Comparison of ENCODE assay signal across 8 cellular contexts in the genomic region with DNA sequence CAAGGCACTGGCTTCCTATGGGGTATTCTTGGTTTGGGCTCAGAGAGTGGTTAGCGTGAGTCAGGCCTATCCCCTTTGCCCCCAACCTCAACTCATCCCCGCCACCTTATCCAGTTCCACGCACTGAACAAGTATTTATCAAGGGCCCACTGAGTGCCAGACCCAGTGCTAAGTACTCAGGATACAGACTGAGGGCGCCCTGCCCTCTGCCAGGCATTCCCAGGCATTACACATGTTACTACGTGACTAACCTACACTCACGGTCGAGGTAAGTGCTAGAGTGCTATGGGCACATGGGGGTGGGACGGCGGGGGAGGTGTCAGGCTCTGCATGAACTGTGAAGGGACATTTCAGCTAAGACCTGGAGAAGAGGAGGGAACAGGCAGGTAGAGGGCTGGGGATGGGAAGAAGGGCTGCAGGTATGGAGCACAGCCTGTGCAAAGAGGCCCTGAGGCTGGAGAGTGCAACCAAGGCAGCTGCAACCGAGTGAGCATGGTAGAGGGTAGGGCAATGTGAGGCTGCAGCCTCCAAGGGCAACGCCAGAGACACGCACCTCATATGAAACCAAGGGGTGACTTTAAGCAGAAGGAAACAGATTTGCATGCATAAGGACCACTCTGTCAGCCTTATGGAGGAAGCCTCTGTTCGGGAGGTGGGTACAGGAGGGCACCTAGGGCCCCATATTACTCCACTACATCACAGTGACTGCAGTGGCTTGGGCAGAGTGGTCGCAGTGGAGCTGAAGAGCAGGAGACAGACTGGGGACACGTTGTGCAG. TPM values are rescaled to one million over a fixed set of nuclear protein-coding genes. Genes with fewer than 3 reads are reported as not detected.
DNase-seq lines count a peak whose midpoint lies in the region; ATAC-seq, FAIRE-seq and TF ChIP-seq lines count a peak whose summit lies in the region.

No MANE protein-coding gene starts in this region.

- no peak overlapping the region for H3K27ac ChIP-seq in A549
- no peak overlapping the region for H3K27ac ChIP-seq in prostate gland

- H3K4me3 Mint-ChIP-seq in effector memory CD8-positive, alpha-beta T cell, result no peak overlapping the region

- WGBS in A549 (ENCODE audit: missing lambda C conversion rate), result 59% methylated on average over 14 of the region's 15 CpGs
- 77% methylated on average over 15 of the region's 15 CpGs for WGBS in prostate gland

- no peaks in the 10 kb centered on the region for H3K9me3 ChIP-seq in A549
- no peaks in the 10 kb centered on the region for H3K9me3 ChIP-seq in prostate gland

- FAIRE-seq in A549 (lab: Jason Lieb, UNC), result no peak

- peaks cover 6% of the 10 kb centered on the region for H3K36me3 Mint-ChIP-seq in effector memory CD8-positive, alpha-beta T cell (ENCODE audit: insufficient read depth)

- CTCF ChIA-PET in A549 (lab: Yijun Ruan, JAX), result interaction anchor here (0.9 to 2.1 kb wide), 7 partner anchors 10 to 656 kb away, joined by 3 to 12 read pairs (median 3); no protein-coding TSS in a partner anchor

- intact Hi-C loops in prostate gland (cut with DNase I), result no loop called here

- H3K4me2 ChIP-seq in A549, result no peak overlapping the region

- no peak; the same call in 2 of the 3 replicates for TF ChIP-seq CTCF in A549 (IDR thresholded peaks at IDR 0.05)
- TF ChIP-seq CTCF in GM12873 (IDR thresholded peaks at IDR 0.05; ENCODE audit: insufficient read depth, low read depth, low read length, missing control alignments), result peak; percentile 50
- TF ChIP-seq CTCF in prostate gland (IDR thresholded peaks at IDR 0.05), result peak in 2 of 4 experiments; percentile 28 to 30

- TF ChIP-seq POLR2A in A549 (IDR thresholded peaks at IDR 0.05; ENCODE audit: low read length) (no peak), prostate gland (IDR thresholded peaks at IDR 0.05) (no peak)

- H3K4me1 ChIP-seq in A549 (no peaks in the 10 kb centered on the region), prostate gland (replicated peaks) (no peaks in the 10 kb centered on the region)

- peak; percentile 44 to 53; a peak in 4 of 5 replicates for TF ChIP-seq RAD21 in A549 (conservative IDR thresholded peaks at IDR 0.05 in 1 of 2, IDR thresholded peaks at IDR 0.05 in 1 of 2)

- H3K27me3 Mint-ChIP-seq in effector memory CD8-positive, alpha-beta T cell, result no peaks in the 10 kb centered on the region

- no peaks in the 10 kb centered on the region for H3K27me3 ChIP-seq in prostate gland (replicated peaks; ENCODE audit: insufficient read depth)

- H3K4me3 ChIP-seq in A549, result no peak overlapping the region
- H3K4me3 ChIP-seq in prostate gland, result no peak overlapping the region

- H3K36me3 ChIP-seq in prostate gland, result no peaks in the 10 kb centered on the region

- POLR2A ChIA-PET in A549 (lab: Yijun Ruan, JAX), result interaction anchor here (1.0 kb wide), 1 partner anchor 328 kb away, joined by 6 read pairs; a partner anchor contains a TSS

- peaks cover 4 to 11% of the 10 kb centered on the region in 2 donors for H3K4me1 Mint-ChIP-seq in effector memory CD8-positive, alpha-beta T cell (ENCODE audit: low read depth in 2 of 2)

- H3K27ac Mint-ChIP-seq in effector memory CD8-positive, alpha-beta T cell, result peak overlapping the region; percentile 13 to 68

- H3K9me3 Mint-ChIP-seq in effector memory CD8-positive, alpha-beta T cell, result no peaks in the 10 kb centered on the region

- TF ChIP-seq EP300 in A549 (IDR thresholded peaks at IDR 0.05), result no peak

- DNase-seq in A549 (ENCODE audit: low read depth in 1 of 2, low spot score in 1 of 2), result peak in 1 of 2 experiments; percentile 28
- peak; percentile 40 for DNase-seq in NAMALWA (ENCODE audit: low spot score)
- DNase-seq in effector memory CD8-positive, alpha-beta T cell, result no peak
- peak; percentile 20 for DNase-seq in stimulated activated naive CD8-positive, alpha-beta T cell treated with anti-CD3 and anti-CD28 coated beads, Interleukin-15, Interleukin-2, amounts not matched to agents 100 U/mL and 50 U/mL, for 24 hours
- no peak for DNase-seq in prostate gland (ENCODE audit: low spot score)
- no peak for DNase-seq in NCI-H2196 (lab: John Stamatoyannopoulos, UW; ENCODE audit: unreplicated experiment)
- no peak for DNase-seq in activated CD4-positive, CD25-positive, alpha-beta regulatory T cell (lab: John Stamatoyannopoulos, UW)

- ATAC-seq in A549, result peak; percentile 86 to 87
- ATAC-seq in effector memory CD8-positive, alpha-beta T cell (replicated peaks), result peak; percentile 56
- ATAC-seq in stimulated activated naive CD8-positive, alpha-beta T cell treated with anti-CD3 and anti-CD28 coated beads, Interleukin-15, Interleukin-2, amounts not matched to agents 100 U/mL and 50 U/mL, for 24 hours, result peak; percentile 64

TF ChIP-seq in A549, 52 proteins besides CTCF, POLR2A, EP300 and RAD21:
- TF ChIP-seq SMC3 (IDR thresholded peaks at IDR 0.05), result peak; percentile 34; the same call in 1 of the 3 replicates
- TF ChIP-seq, protein P1, sequence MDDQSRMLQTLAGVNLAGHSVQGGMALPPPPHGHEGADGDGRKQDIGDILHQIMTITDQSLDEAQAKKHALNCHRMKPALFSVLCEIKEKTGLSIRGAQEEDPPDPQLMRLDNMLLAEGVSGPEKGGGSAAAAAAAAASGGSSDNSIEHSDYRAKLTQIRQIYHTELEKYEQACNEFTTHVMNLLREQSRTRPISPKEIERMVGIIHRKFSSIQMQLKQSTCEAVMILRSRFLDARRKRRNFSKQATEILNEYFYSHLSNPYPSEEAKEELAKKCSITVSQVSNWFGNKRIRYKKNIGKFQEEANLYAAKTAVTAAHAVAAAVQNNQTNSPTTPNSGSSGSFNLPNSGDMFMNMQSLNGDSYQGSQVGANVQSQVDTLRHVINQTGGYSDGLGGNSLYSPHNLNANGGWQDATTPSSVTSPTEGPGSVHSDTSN (IDR thresholded peaks at IDR 0.05), result no peak

RNA-seq across cellular contexts. Expression of a gene that starts 22.5 kb away (rescaled TPM):
- polyA plus RNA-seq in A549 (2011; rRNA removed) (7.5 and 7.6 TPM in 2 replicates), A549 (2017; fragmentation: RNase III; extraction: RNeasy Plus Mini Kit Qiagen cat#74134 plus additional on column Dnase treatment) (4.1 to 4.3 TPM (median 4.2 TPM) in 3 replicates)
- 2.5 and 2.9 TPM in 2 replicates for polyA plus RNA-seq in A549 (2012; cell fraction: cytosol; rRNA removed)
- polyA plus RNA-seq in A549 (2012; cell fraction: nucleus; rRNA removed), result 3.0 and 3.5 TPM in 2 replicates
- 3.3 and 4.3 TPM in 2 replicates for polyA minus RNA-seq in A549 (2011; rRNA and poly(A)+ RNA removed)
- total RNA-seq in prostate gland, result 10 to 100 TPM; 18.7 to 19.8 TPM

Comparison
In these comparisons a context has a peak if more than half of its experiments do, and no peak if none do; other contexts are left out.
1. DNase-seq: peak in NAMALWA (single experiment) and stimulated activated naive CD8-positive, alpha-beta T cell treated with anti-CD3 and anti-CD28 coated beads, Interleukin-15, Interleukin-2, amounts not matched to agents 100 U/mL and 50 U/mL, for 24 hours (single experiment); none in effector memory CD8-positive, alpha-beta T cell (0 of 3), prostate gland (single experiment), NCI-H2196 (single experiment) and activated CD4-positive, CD25-positive, alpha-beta regulatory T cell (0 of 4).
2. Peak in every context shown above with its lines, with median percentiles within 50 percentile points of each other: ATAC-seq.